Comparison of ENCODE assay signal across 9 cellular contexts in genomic region chr3:196620228-196620627, GRCh38. TPM values are rescaled to one million over a fixed set of nuclear protein-coding genes. Genes with fewer than 3 reads are reported as not detected.
DNase-seq lines count a peak whose midpoint lies in the region; ATAC-seq lines count a peak whose summit lies in the region.
"Had no signal": no experiment of that assay in that cellular context is flagged by ENCODE, and none has a peak within 500 bp of the region (broad histone marks: within the 10 kb centered on the region; RNA-seq: fewer than 3 reads in every experiment).

No MANE protein-coding gene starts in this region.

- peak overlapping the region; percentile 65 for H3K4me3 Mint-ChIP-seq in activated T-helper 17 cell treated with anti-CD3 and anti-CD28 coated beads, Interleukin-2, amount 50 U/mL, for 72 hours
- no peak overlapping the region for H3K4me3 Mint-ChIP-seq in memory B cell

- peak; percentile 26 for DNase-seq in GDM1 (lab: John Stamatoyannopoulos, UW)
- DNase-seq in memory B cell (ENCODE audit: low spot score in 2 of 2), result no peak
- no peak for DNase-seq in NCI-H774 (lab: John Stamatoyannopoulos, UW)
- no peak for DNase-seq in hippocampal formation (lab: John Stamatoyannopoulos, UW)
- no peak for DNase-seq in COR-L47 (lab: John Stamatoyannopoulos, UW)
- DNase-seq: NCI-H345 had no signal

- ATAC-seq in HG02885 (IDR thresholded peaks at IDR 0.05; ENCODE audit: poor library complexity, unreplicated experiment) (peak; percentile 70), memory B cell (ENCODE audit: low read depth) (no peak), GM19397 (IDR thresholded peaks at IDR 0.05; ENCODE audit: unreplicated experiment) (no peak)
- peak; percentile 84 for ATAC-seq in activated T-helper 17 cell treated with anti-CD3 and anti-CD28 coated beads, Interleukin-2, amount 50 U/mL, for 72 hours (replicated peaks)

- H3K27ac Mint-ChIP-seq in activated T-helper 17 cell treated with anti-CD3 and anti-CD28 coated beads, Interleukin-2, amount 50 U/mL, for 72 hours, result peak overlapping the region; percentile 82
- peak overlapping the region; percentile 87 for H3K27ac Mint-ChIP-seq in memory B cell

- H3K4me1 Mint-ChIP-seq in activated T-helper 17 cell treated with anti-CD3 and anti-CD28 coated beads, Interleukin-2, amount 50 U/mL, for 72 hours, result peaks cover 14% of the 10 kb centered on the region
- peaks cover 12% of the 10 kb centered on the region for H3K4me1 Mint-ChIP-seq in memory B cell

- no peaks in the 10 kb centered on the region for H3K27me3 Mint-ChIP-seq in activated T-helper 17 cell treated with anti-CD3 and anti-CD28 coated beads, Interleukin-2, amount 50 U/mL, for 72 hours
- no peaks in the 10 kb centered on the region for H3K27me3 Mint-ChIP-seq in memory B cell

- no peaks in the 10 kb centered on the region for H3K36me3 Mint-ChIP-seq in activated T-helper 17 cell treated with anti-CD3 and anti-CD28 coated beads, Interleukin-2, amount 50 U/mL, for 72 hours (ENCODE audit: low read depth)
- H3K36me3 Mint-ChIP-seq in memory B cell, result no peaks in the 10 kb centered on the region

- H3K9me3 Mint-ChIP-seq in activated T-helper 17 cell treated with anti-CD3 and anti-CD28 coated beads, Interleukin-2, amount 50 U/mL, for 72 hours, result no peaks in the 10 kb centered on the region
- no peaks in the 10 kb centered on the region for H3K9me3 Mint-ChIP-seq in memory B cell

RNA-seq across cellular contexts. Expression of gene NRROS, which starts 19.3 kb away (rescaled TPM):
- 10 to 100 TPM; 26.5 to 42.3 TPM for total RNA-seq in activated T-helper 17 cell treated with anti-CD3 and anti-CD28 coated beads, Interleukin-2, amount 50 U/mL, for 72 hours

RNA-seq across cellular contexts. Expression of gene FBXO45, which starts 51.8 kb away (rescaled TPM):
- total RNA-seq in activated T-helper 17 cell treated with anti-CD3 and anti-CD28 coated beads, Interleukin-2, amount 50 U/mL, for 72 hours, result 10 to 100 TPM; 13.0 to 22.0 TPM

RNA-seq across cellular contexts. Expression of gene WDR53, which starts 51.9 kb away (rescaled TPM):
- 10 to 100 TPM; 11.3 to 18.5 TPM for total RNA-seq in activated T-helper 17 cell treated with anti-CD3 and anti-CD28 coated beads, Interleukin-2, amount 50 U/mL, for 72 hours

Comparison
In these comparisons a context has a peak if more than half of its experiments do, and no peak if none do; other contexts are left out.
1. ATAC-seq: peak in HG02885 (single experiment) and activated T-helper 17 cell treated with anti-CD3 and anti-CD28 coated beads, Interleukin-2, amount 50 U/mL, for 72 hours (single experiment); none in memory B cell (single experiment) and GM19397 (single experiment).